Comparison of ENCODE assay signal across 2 cellular contexts in the genomic region with DNA sequence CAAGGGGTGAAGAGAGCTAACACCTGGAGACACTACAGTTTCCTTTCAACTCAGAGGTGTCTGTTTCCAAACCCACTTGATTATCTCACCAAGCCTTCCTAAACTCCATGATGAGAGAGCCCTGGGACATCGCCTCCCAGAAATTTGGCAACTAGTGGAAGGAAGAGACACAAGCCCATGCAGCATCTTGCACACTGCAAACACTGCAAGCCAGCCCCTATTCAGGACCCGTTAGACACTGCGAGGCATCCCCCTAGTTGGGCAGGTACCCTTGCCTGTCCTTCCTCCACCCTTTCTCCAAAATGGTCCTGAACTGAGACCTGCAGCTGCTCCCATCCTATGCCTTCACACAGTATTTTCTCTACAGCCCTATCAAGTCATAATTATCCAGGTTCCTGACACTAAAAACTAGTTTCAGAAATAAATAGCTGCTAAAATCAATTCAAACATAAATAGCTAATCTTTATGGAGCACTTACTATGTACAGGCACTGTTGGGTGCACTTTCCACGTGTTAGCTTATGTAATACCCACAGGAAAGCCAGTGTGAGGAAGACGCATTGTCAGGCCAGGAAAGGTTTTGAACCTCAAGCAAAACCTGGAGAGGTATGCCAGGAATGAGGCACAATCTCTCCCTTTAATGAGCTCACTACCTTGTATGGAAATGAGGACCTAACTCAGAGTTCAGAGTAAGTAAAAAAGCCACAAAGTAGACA.
TF ChIP-seq lines count a peak whose summit lies in the region.

No MANE protein-coding gene starts in this region.

TF ChIP-seq in SK-N-SH, 30 proteins besides CTCF, POLR2A, EP300 and RAD21 (continued from another document):
- TF ChIP-seq RFX5 (IDR thresholded peaks at IDR 0.05; ENCODE audit: low read length) (no peak), SIN3A (IDR thresholded peaks at IDR 0.05; ENCODE audit: borderline replicate concordance, low read depth, low read length) (no peak), RCOR1 (IDR thresholded peaks at IDR 0.05; ENCODE audit: low read length) (no peak), JUND (IDR thresholded peaks at IDR 0.05) (no peak), NRF1 (IDR thresholded peaks at IDR 0.05; ENCODE audit: low read depth, low read length) (no peak)
- TF ChIP-seq, protein P1, sequence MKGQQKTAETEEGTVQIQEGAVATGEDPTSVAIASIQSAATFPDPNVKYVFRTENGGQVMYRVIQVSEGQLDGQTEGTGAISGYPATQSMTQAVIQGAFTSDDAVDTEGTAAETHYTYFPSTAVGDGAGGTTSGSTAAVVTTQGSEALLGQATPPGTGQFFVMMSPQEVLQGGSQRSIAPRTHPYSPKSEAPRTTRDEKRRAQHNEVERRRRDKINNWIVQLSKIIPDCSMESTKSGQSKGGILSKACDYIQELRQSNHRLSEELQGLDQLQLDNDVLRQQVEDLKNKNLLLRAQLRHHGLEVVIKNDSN (IDR thresholded peaks at IDR 0.05; ENCODE audit: borderline replicate concordance, low read depth): no peak
- TF ChIP-seq, protein P2, sequence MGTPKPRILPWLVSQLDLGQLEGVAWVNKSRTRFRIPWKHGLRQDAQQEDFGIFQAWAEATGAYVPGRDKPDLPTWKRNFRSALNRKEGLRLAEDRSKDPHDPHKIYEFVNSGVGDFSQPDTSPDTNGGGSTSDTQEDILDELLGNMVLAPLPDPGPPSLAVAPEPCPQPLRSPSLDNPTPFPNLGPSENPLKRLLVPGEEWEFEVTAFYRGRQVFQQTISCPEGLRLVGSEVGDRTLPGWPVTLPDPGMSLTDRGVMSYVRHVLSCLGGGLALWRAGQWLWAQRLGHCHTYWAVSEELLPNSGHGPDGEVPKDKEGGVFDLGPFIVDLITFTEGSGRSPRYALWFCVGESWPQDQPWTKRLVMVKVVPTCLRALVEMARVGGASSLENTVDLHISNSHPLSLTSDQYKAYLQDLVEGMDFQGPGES (IDR thresholded peaks at IDR 0.05; ENCODE audit: low read depth, low read length): no peak
- TF ChIP-seq, protein P3, sequence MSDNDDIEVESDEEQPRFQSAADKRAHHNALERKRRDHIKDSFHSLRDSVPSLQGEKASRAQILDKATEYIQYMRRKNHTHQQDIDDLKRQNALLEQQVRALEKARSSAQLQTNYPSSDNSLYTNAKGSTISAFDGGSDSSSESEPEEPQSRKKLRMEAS (IDR thresholded peaks at IDR 0.05; ENCODE audit: low read depth): no peak

TF ChIP-seq in SK-N-SH treated with all-trans-retinoic acid at 6 μM for 48 hours, 23 proteins besides CTCF, POLR2A, EP300 and RAD21:
- TF ChIP-seq, protein P4, sequence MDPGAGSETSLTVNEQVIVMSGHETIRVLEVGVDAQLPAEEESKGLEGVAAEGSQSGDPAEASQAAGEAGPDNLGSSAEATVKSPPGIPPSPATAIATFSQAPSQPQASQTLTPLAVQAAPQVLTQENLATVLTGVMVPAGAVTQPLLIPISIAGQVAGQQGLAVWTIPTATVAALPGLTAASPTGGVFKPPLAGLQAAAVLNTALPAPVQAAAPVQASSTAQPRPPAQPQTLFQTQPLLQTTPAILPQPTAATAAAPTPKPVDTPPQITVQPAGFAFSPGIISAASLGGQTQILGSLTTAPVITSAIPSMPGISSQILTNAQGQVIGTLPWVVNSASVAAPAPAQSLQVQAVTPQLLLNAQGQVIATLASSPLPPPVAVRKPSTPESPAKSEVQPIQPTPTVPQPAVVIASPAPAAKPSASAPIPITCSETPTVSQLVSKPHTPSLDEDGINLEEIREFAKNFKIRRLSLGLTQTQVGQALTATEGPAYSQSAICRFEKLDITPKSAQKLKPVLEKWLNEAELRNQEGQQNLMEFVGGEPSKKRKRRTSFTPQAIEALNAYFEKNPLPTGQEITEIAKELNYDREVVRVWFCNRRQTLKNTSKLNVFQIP (CRISPR knock-in tag; IDR thresholded peaks at IDR 0.05; ENCODE audit: borderline replicate concordance, low read depth): no peak
- TF ChIP-seq RARB (CRISPR knock-in tag; IDR thresholded peaks at IDR 0.05): no peak
- TF ChIP-seq, protein P5, sequence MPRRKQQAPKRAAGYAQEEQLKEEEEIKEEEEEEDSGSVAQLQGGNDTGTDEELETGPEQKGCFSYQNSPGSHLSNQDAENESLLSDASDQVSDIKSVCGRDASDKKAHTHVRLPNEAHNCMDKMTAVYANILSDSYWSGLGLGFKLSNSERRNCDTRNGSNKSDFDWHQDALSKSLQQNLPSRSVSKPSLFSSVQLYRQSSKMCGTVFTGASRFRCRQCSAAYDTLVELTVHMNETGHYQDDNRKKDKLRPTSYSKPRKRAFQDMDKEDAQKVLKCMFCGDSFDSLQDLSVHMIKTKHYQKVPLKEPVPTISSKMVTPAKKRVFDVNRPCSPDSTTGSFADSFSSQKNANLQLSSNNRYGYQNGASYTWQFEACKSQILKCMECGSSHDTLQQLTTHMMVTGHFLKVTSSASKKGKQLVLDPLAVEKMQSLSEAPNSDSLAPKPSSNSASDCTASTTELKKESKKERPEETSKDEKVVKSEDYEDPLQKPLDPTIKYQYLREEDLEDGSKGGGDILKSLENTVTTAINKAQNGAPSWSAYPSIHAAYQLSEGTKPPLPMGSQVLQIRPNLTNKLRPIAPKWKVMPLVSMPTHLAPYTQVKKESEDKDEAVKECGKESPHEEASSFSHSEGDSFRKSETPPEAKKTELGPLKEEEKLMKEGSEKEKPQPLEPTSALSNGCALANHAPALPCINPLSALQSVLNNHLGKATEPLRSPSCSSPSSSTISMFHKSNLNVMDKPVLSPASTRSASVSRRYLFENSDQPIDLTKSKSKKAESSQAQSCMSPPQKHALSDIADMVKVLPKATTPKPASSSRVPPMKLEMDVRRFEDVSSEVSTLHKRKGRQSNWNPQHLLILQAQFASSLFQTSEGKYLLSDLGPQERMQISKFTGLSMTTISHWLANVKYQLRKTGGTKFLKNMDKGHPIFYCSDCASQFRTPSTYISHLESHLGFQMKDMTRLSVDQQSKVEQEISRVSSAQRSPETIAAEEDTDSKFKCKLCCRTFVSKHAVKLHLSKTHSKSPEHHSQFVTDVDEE (CRISPR knock-in tag; IDR thresholded peaks at IDR 0.05): no peak
- TF ChIP-seq TCF4 (CRISPR knock-in tag; IDR thresholded peaks at IDR 0.05; ENCODE audit: borderline replicate concordance): no peak
- TF ChIP-seq ZFP3 (CRISPR knock-in tag; IDR thresholded peaks at IDR 0.05): no peak
- TF ChIP-seq TOX (CRISPR knock-in tag; IDR thresholded peaks at IDR 0.05; ENCODE audit: borderline replicate concordance): no peak
- TF ChIP-seq GLIS3 (CRISPR knock-in tag; IDR thresholded peaks at IDR 0.05): no peak
